25 cellular contexts compared by ENCODE assay signal in genomic region chr2:166393008-166393407, GRCh38. TPM values are rescaled to one million over a fixed set of nuclear protein-coding genes. Genes with fewer than 3 reads are reported as not detected.
DNase-seq lines count a peak whose midpoint lies in the region; ATAC-seq, FAIRE-seq and TF ChIP-seq lines count a peak whose summit lies in the region.
"Had no signal": no experiment of that assay in that cellular context is flagged by ENCODE, and none has a peak within 500 bp of the region (broad histone marks: within the 10 kb centered on the region; RNA-seq: fewer than 3 reads in every experiment).

No MANE protein-coding gene starts in this region.

- ATAC-seq in SK-N-SH treated with all-trans-retinoic acid at 6 μM for 48 hours (no peak), A549 (no peak)
- ATAC-seq: GM12878 had no signal

- peak overlapping the region; percentile 77 for H2AFZ ChIP-seq in SK-N-SH (ENCODE audit: low read depth)

- whole genome bisulfite sequencing in SK-N-SH (ENCODE audit: low lambda C conversion rate): 56% methylated on average over 3 of the region's 3 CpGs
- 58% methylated on average over 3 of the region's 3 CpGs for WGBS in A549 (ENCODE audit: missing lambda C conversion rate)
- 74 to 78% methylated on average over 3 of the region's 3 CpGs for WGBS in esophagus squamous epithelium, 2 donors

- CTCF ChIA-PET in SK-N-SH (lab: Yijun Ruan, JAX): interaction anchor here (1.4 kb wide), 2 partner anchors 28 to 32 kb away, joined by 4 to 6 read pairs; no protein-coding TSS in a partner anchor
- CTCF ChIA-PET in A549 (lab: Yijun Ruan, JAX): interaction anchor here (3.5 kb wide), 1 partner anchor 8 kb away, joined by 23 read pairs; no protein-coding TSS in a partner anchor

- POLR2A ChIA-PET in SK-N-SH (lab: Yijun Ruan, JAX) (no interaction called here), A549 (lab: Yijun Ruan, JAX) (no interaction called here)

- H3F3A ChIP-seq in SK-N-SH (replicated peaks; ENCODE audit: insufficient read depth): no peaks in the 10 kb centered on the region

- TF ChIP-seq RAD21 in SK-N-SH (IDR thresholded peaks at IDR 0.05; ENCODE audit: low read length) (no peak), A549 (conservative IDR thresholded peaks at IDR 0.05 in 1 of 2, IDR thresholded peaks at IDR 0.05 in 1 of 2) (no peak)

- TF ChIP-seq CTCF in SK-N-SH (IDR thresholded peaks at IDR 0.05): no peak
- TF ChIP-seq CTCF in A549 (IDR thresholded peaks at IDR 0.05): no peak
- no peak for TF ChIP-seq CTCF in esophagus squamous epithelium (IDR thresholded peaks at IDR 0.05)

- H3K27ac ChIP-seq in SK-N-SH (ENCODE audit: low read depth in 2 of 2, low read length in 1 of 2) (no peak overlapping the region), A549 (no peak overlapping the region), esophagus squamous epithelium (no peak overlapping the region)
- H3K27ac ChIP-seq: 22Rv1; BLaER1 treated with 17β-estradiol and CSF1 and Interleukin-3, amounts not matched to agents 10 nM and 100 nM had no signal

- no peaks in the 10 kb centered on the region for H3K9me2 ChIP-seq in SK-N-SH

- no peak for FAIRE-seq in A549 (lab: Jason Lieb, UNC)
- FAIRE-seq: A204.1, D721Med, GM12878, GM19239, H54 had no signal

- H3K4me2 ChIP-seq in SK-N-SH (no peak overlapping the region), A549 (no peak overlapping the region)
- H3K4me2 ChIP-seq: BLaER1 treated with 17β-estradiol and CSF1 and Interleukin-3, amounts not matched to agents 10 nM and 100 nM had no signal

- H3K4me1 ChIP-seq in SK-N-SH (ENCODE audit: control insufficient read depth in 1 of 2, insufficient read depth in 2 of 2, low read depth in 1 of 2, low read length in 1 of 2): peaks cover 0 to 3% of the 10 kb centered on the region in 2 experiments; a peak in 2 of 4 replicates
- H3K4me1 ChIP-seq in A549: no peaks in the 10 kb centered on the region
- H3K4me1 ChIP-seq in esophagus squamous epithelium: no peaks in the 10 kb centered on the region
- H3K4me1 ChIP-seq: BE2C, HAP-1 had no signal

- no peak overlapping the region for H3K9ac ChIP-seq in SK-N-SH
- H3K9ac ChIP-seq: BLaER1 treated with 17β-estradiol and CSF1 and Interleukin-3, amounts not matched to agents 10 nM and 100 nM had no signal

- intact Hi-C loops in esophagus squamous epithelium (cut with DNase I): no loop called here

- no peak overlapping the region for H3K4me3 ChIP-seq in SK-N-SH (ENCODE audit: low read depth in 2 of 2, low read length in 1 of 2)
- no peak overlapping the region for H3K4me3 ChIP-seq in A549
- no peak overlapping the region for H3K4me3 ChIP-seq in esophagus squamous epithelium
- H3K4me3 ChIP-seq: BLaER1 treated with 17β-estradiol and CSF1 and Interleukin-3, amounts not matched to agents 10 nM and 100 nM; GM12878; HAP-1 had no signal

- H3K9me3 ChIP-seq in SK-N-SH (no peaks in the 10 kb centered on the region), A549 (no peaks in the 10 kb centered on the region), esophagus squamous epithelium (no peaks in the 10 kb centered on the region)
- H3K9me3 ChIP-seq: BE2C; BLaER1 treated with 17β-estradiol and CSF1 and Interleukin-3, amounts not matched to agents 10 nM and 100 nM; HAP-1 had no signal

- TF ChIP-seq EP300 in SK-N-SH (IDR thresholded peaks at IDR 0.05; ENCODE audit: borderline replicate concordance in 1 of 2, low read depth in 1 of 2, low read length in 1 of 2): no peak
- no peak for TF ChIP-seq EP300 in A549 (IDR thresholded peaks at IDR 0.05)

- no peaks in the 10 kb centered on the region for H3K27me3 ChIP-seq in SK-N-SH (ENCODE audit: insufficient read depth)
- H3K27me3 ChIP-seq in esophagus squamous epithelium: no peaks in the 10 kb centered on the region
- H3K27me3 ChIP-seq: BE2C; BLaER1 treated with 17β-estradiol and CSF1 and Interleukin-3, amounts not matched to agents 10 nM and 100 nM had no signal

- no peak for TF ChIP-seq POLR2A in A549 (IDR thresholded peaks at IDR 0.05; ENCODE audit: low read length)
- no peak for TF ChIP-seq POLR2A in esophagus squamous epithelium (IDR thresholded peaks at IDR 0.05)

- H3K79me2 ChIP-seq in SK-N-SH (ENCODE audit: insufficient read depth): no peaks in the 10 kb centered on the region

- no peaks in the 10 kb centered on the region for H4K20me1 ChIP-seq in SK-N-SH (ENCODE audit: insufficient read depth)
- H4K20me1 ChIP-seq: BLaER1 treated with 17β-estradiol and CSF1 and Interleukin-3, amounts not matched to agents 10 nM and 100 nM had no signal

- DNase-seq in SK-N-SH (no peak), A549 (ENCODE audit: low read depth in 1 of 2, low spot score in 1 of 2) (no peak), OCI-M1 (lab: John Stamatoyannopoulos, UW) (peak; percentile 64), esophagus squamous epithelium (lab: John Stamatoyannopoulos, UW) (no peak), LoVo (ENCODE audit: low spot score) (no peak)
- DNase-seq: ACHN; AML-193; BE2C; CD4-positive, alpha-beta T cell; CD8-positive, alpha-beta memory T cell; DMS 273 treated with DMSO at 0.1 percent for 48 hours; DMS79; EL; GDM1; GOT3; HFFc6 had no signal

- H3K36me3 ChIP-seq in SK-N-SH (replicated peaks in 1 of 2; ENCODE audit: control insufficient read depth in 1 of 2, insufficient read depth in 2 of 2, low read length in 1 of 2): no peaks in the 10 kb centered on the region
- H3K36me3 ChIP-seq in esophagus squamous epithelium: no peaks in the 10 kb centered on the region
- H3K36me3 ChIP-seq: BE2C; BLaER1 treated with 17β-estradiol and CSF1 and Interleukin-3, amounts not matched to agents 10 nM and 100 nM; HAP-1 had no signal

TF ChIP-seq in SK-N-SH, 30 proteins besides CTCF, POLR2A, EP300 and RAD21 (continues in another document):
- TF ChIP-seq GABPA (IDR thresholded peaks at IDR 0.05; ENCODE audit: low read depth) (no peak), SMC3 (IDR thresholded peaks at IDR 0.05; ENCODE audit: low read depth, low read length) (no peak), FOSL2 (IDR thresholded peaks at IDR 0.05; ENCODE audit: borderline replicate concordance, low read depth) (no peak), JUND (IDR thresholded peaks at IDR 0.05) (no peak), MAX (IDR thresholded peaks at IDR 0.05; ENCODE audit: low read depth) (no peak)
- TF ChIP-seq, protein P1, sequence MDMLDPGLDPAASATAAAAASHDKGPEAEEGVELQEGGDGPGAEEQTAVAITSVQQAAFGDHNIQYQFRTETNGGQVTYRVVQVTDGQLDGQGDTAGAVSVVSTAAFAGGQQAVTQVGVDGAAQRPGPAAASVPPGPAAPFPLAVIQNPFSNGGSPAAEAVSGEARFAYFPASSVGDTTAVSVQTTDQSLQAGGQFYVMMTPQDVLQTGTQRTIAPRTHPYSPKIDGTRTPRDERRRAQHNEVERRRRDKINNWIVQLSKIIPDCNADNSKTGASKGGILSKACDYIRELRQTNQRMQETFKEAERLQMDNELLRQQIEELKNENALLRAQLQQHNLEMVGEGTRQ (IDR thresholded peaks at IDR 0.05; ENCODE audit: borderline replicate concordance, low read depth, low read length): no peak

TF ChIP-seq in SK-N-SH treated with all-trans-retinoic acid at 6 μM for 48 hours, 23 proteins besides CTCF, POLR2A, EP300 and RAD21:
- TF ChIP-seq, protein P2, sequence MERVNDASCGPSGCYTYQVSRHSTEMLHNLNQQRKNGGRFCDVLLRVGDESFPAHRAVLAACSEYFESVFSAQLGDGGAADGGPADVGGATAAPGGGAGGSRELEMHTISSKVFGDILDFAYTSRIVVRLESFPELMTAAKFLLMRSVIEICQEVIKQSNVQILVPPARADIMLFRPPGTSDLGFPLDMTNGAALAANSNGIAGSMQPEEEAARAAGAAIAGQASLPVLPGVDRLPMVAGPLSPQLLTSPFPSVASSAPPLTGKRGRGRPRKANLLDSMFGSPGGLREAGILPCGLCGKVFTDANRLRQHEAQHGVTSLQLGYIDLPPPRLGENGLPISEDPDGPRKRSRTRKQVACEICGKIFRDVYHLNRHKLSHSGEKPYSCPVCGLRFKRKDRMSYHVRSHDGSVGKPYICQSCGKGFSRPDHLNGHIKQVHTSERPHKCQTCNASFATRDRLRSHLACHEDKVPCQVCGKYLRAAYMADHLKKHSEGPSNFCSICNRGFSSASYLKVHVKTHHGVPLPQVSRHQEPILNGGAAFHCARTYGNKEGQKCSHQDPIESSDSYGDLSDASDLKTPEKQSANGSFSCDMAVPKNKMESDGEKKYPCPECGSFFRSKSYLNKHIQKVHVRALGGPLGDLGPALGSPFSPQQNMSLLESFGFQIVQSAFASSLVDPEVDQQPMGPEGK (CRISPR knock-in tag; IDR thresholded peaks at IDR 0.05; ENCODE audit: borderline replicate concordance): no peak
- no peak for TF ChIP-seq BACH2 (CRISPR knock-in tag; IDR thresholded peaks at IDR 0.05; ENCODE audit: borderline replicate concordance)
- TF ChIP-seq ISL1 (CRISPR knock-in tag; IDR thresholded peaks at IDR 0.05): no peak

TF ChIP-seq in A549, 52 proteins besides CTCF, POLR2A, EP300 and RAD21 (continues in another document):
- TF ChIP-seq SREBF2 (IDR thresholded peaks at IDR 0.05) (no peak), ZNF302 (CRISPR knock-in tag; IDR thresholded peaks at IDR 0.05) (no peak), NFE2L2 (conservative IDR thresholded peaks at IDR 0.05; ENCODE audit: low read length) (peak; percentile 57; the same call in 1 of the 2 replicates), MAFK (IDR thresholded peaks at IDR 0.05; ENCODE audit: partially characterized antibody) (peak; percentile 77), HOXB5 (CRISPR knock-in tag; IDR thresholded peaks at IDR 0.05) (no peak)
- TF ChIP-seq, protein P1 (IDR thresholded peaks at IDR 0.05): no peak

RNA-seq across cellular contexts. Expression of gene SCN9A, which starts 17.3 kb away (rescaled TPM):
- polyA plus RNA-seq in SK-N-SH (2012; rRNA removed) (5.9 and 7.8 TPM in 2 replicates), A549 (2011; rRNA removed) (19.6 and 23.6 TPM in 2 replicates), A549 (2017; fragmentation: RNase III; extraction: RNeasy Plus Mini Kit Qiagen cat#74134 plus additional on column Dnase treatment) (7.7 to 8.3 TPM (median 7.7 TPM) in 3 replicates)
- polyA plus RNA-seq in SK-N-SH (2012; cell fraction: cytosol; rRNA removed): 7.2 and 7.3 TPM in 2 replicates
- polyA plus RNA-seq in SK-N-SH (2012; cell fraction: nucleus; rRNA removed): 6.0 and 12.7 TPM in 2 replicates
- polyA plus RNA-seq in A549 (2012; cell fraction: cytosol; rRNA removed): 3.1 and 3.4 TPM in 2 replicates
- polyA plus RNA-seq in A549 (2012; cell fraction: nucleus; rRNA removed): 4.4 and 7.2 TPM in 2 replicates
- 72.4 and 73.5 TPM in 2 replicates for polyA minus RNA-seq in A549 (2011; rRNA and poly(A)+ RNA removed)
- 1 to 10 TPM in 2 of 4 donors, under 1 TPM in 2; 0.13 to 1.9 (median 0.77) TPM for total RNA-seq in esophagus squamous epithelium
- total RNA-seq: CD8-positive, alpha-beta memory T cell had no signal
- polyA plus RNA-seq: CD8-positive, alpha-beta memory T cell had no signal
